8 cellular contexts compared by ENCODE assay signal in genomic region chr5:139668064-139668880, GRCh38. TPM values are rescaled to one million over a fixed set of nuclear protein-coding genes. Genes with fewer than 3 reads are reported as not detected.
A peak's percentile ranks its signal among the peaks of the same experiment; 100 is the strongest.
DNase-seq lines count a peak whose midpoint lies in the region; ATAC-seq and TF ChIP-seq lines count a peak whose summit lies in the region.

No MANE protein-coding gene starts in this region.

- H3K9me3 Mint-ChIP-seq in activated CD4-positive, alpha-beta T cell treated with anti-CD3 and anti-CD28 coated beads, Interleukin-2, amount 10 ng/mL, durations not matched to agents 24 days and 14 days = no peaks in the 10 kb centered on the region
- H3K9me3 Mint-ChIP-seq in endothelial cell (ENCODE audit: unreplicated experiment) = no peaks in the 10 kb centered on the region
- H3K9me3 Mint-ChIP-seq in naive thymus-derived CD4-positive, alpha-beta T cell = no peaks in the 10 kb centered on the region

- POLR2A ChIA-PET in HEK293 (lab: Yijun Ruan, JAX) = interaction anchor here (0.9 to 1.2 kb wide), 2 partner anchors 8 to 77 kb away, joined by 3 to 5 read pairs; no protein-coding TSS in a partner anchor
- POLR2A ChIA-PET in naive thymus-derived CD4-positive, alpha-beta T cell (lab: Charles Lee) = no interaction called here

- peak overlapping the region; percentile 20 for H3K27ac Mint-ChIP-seq in activated CD4-positive, alpha-beta T cell treated with anti-CD3 and anti-CD28 coated beads, Interleukin-2, amount 10 ng/mL, durations not matched to agents 24 days and 14 days
- H3K27ac Mint-ChIP-seq in endothelial cell (ENCODE audit: unreplicated experiment) = no peak overlapping the region
- H3K27ac Mint-ChIP-seq in naive thymus-derived CD4-positive, alpha-beta T cell = peak overlapping the region in 2 of 9 donors; percentile 31 to 89

- intact Hi-C loops in activated CD4-positive, alpha-beta T cell treated with anti-CD3 and anti-CD28 coated beads, Interleukin-2, amount 10 ng/mL, durations not matched to agents 24 days and 14 days (cut with micrococcal nuclease) = loop anchor here (2.0 kb wide), 2 partner anchors 19 to 31 kb away; partner anchors contain the start of gene CXXC5
- intact Hi-C loops in naive thymus-derived CD4-positive, alpha-beta T cell (cut with micrococcal nuclease) = loop anchor here (2.0 to 5.0 kb wide), 5 partner anchors 17 to 79 kb away; partner anchors contain the start of gene CXXC5 (in 1 of the 2)
- intact Hi-C loops in aorta (cut with DNase I) = no loop called here

- DNase-seq in AG10803 (ENCODE audit: low read depth) (peak; percentile 54), endothelial cell (ENCODE audit: low spot score) (peak; percentile 54), aorta (no peak)
- DNase-seq in activated CD4-positive, alpha-beta T cell treated with anti-CD3 and anti-CD28 coated beads, Interleukin-2, amount 10 ng/mL, durations not matched to agents 24 days and 14 days = peak; percentile 80
- DNase-seq in naive thymus-derived CD4-positive, alpha-beta T cell = peak in 4 of 9 donors; percentile 21 to 48 (median 25)

- peak overlapping the region; percentile 53 for H3K4me3 ChIP-seq in AG10803 (ENCODE audit: low read length)
- H3K4me3 ChIP-seq in HEK293 (ENCODE audit: low read depth, low read length) = peak overlapping the region; percentile 7
- peak overlapping the region; percentile 46 for H3K4me3 ChIP-seq in naive thymus-derived CD4-positive, alpha-beta T cell (ENCODE audit: low read length)
- H3K4me3 ChIP-seq in aorta (ENCODE audit: low read length in 2 of 2) = no peak overlapping the region

- no peaks in the 10 kb centered on the region for H3K27me3 Mint-ChIP-seq in activated CD4-positive, alpha-beta T cell treated with anti-CD3 and anti-CD28 coated beads, Interleukin-2, amount 10 ng/mL, durations not matched to agents 24 days and 14 days
- H3K27me3 Mint-ChIP-seq in endothelial cell (ENCODE audit: unreplicated experiment) = peaks cover 19% of the 10 kb centered on the region
- H3K27me3 Mint-ChIP-seq in naive thymus-derived CD4-positive, alpha-beta T cell = peaks cover 0 to 4% (median 3%) of the 10 kb centered on the region in 5 donors

- no peaks in the 10 kb centered on the region for H3K36me3 ChIP-seq in HEK293 (ENCODE audit: control insufficient read depth in 2 of 2, insufficient read depth in 1 of 2, low read length in 2 of 2)
- no peaks in the 10 kb centered on the region for H3K36me3 ChIP-seq in naive thymus-derived CD4-positive, alpha-beta T cell (ENCODE audit: control insufficient read depth in 2 of 3, insufficient read depth in 3 of 3, low read length in 3 of 3)
- H3K36me3 ChIP-seq in aorta (ENCODE audit: control insufficient read depth in 1 of 2, insufficient read depth in 2 of 2, low read length in 1 of 2) = no peaks in the 10 kb centered on the region

- CTCF ChIA-PET in HEK293 (lab: Yijun Ruan, JAX) = interaction anchor here (0.6 to 4.1 kb wide), 4 partner anchors 20 to 98 kb away, joined by 3 to 26 read pairs (median 3); partner anchors contain the start of gene CXXC5
- CTCF ChIA-PET in naive thymus-derived CD4-positive, alpha-beta T cell (lab: Charles Lee) = interaction anchor here (0.6 to 1.8 kb wide), 2 partner anchors 32 to 34 kb away, joined by 6 read pairs; no protein-coding TSS in a partner anchor

- TF ChIP-seq CTCF in AG10803 (conservative IDR thresholded peaks at IDR 0.05; ENCODE audit: low read length) = no peak
- TF ChIP-seq CTCF in HEK293 (tag by site-specific recombination; IDR thresholded peaks at IDR 0.05) = no peak
- no peak for TF ChIP-seq CTCF in endothelial cell (IDR thresholded peaks at IDR 0.05; ENCODE audit: unreplicated experiment)

- H3K4me1 Mint-ChIP-seq in activated CD4-positive, alpha-beta T cell treated with anti-CD3 and anti-CD28 coated beads, Interleukin-2, amount 10 ng/mL, durations not matched to agents 24 days and 14 days = peaks cover 33% of the 10 kb centered on the region
- H3K4me1 Mint-ChIP-seq in endothelial cell (ENCODE audit: unreplicated experiment) = peaks cover 29% of the 10 kb centered on the region
- peaks cover 7 to 51% (median 34%) of the 10 kb centered on the region in 7 donors for H3K4me1 Mint-ChIP-seq in naive thymus-derived CD4-positive, alpha-beta T cell

- H3K9me3 ChIP-seq in HEK293 (ENCODE audit: control insufficient read depth, insufficient read depth, low read depth, low read length) = no peaks in the 10 kb centered on the region
- H3K9me3 ChIP-seq in naive thymus-derived CD4-positive, alpha-beta T cell (ENCODE audit: control insufficient read depth in 2 of 3, low read length in 3 of 3) = no peaks in the 10 kb centered on the region
- no peaks in the 10 kb centered on the region for H3K9me3 ChIP-seq in aorta (ENCODE audit: control insufficient read depth, low read length)

- H3K27ac ChIP-seq in HEK293 (ENCODE audit: extremely low read depth, low read depth, low read length) = peak overlapping the region; percentile 55
- peak overlapping the region; percentile 46 for H3K27ac ChIP-seq in naive thymus-derived CD4-positive, alpha-beta T cell (ENCODE audit: low read depth, low read length)
- peak overlapping the region; percentile 92 to 93 for H3K27ac ChIP-seq in aorta (ENCODE audit: low read depth in 1 of 2, low read length in 2 of 2)

- H3K4me3 Mint-ChIP-seq in activated CD4-positive, alpha-beta T cell treated with anti-CD3 and anti-CD28 coated beads, Interleukin-2, amount 10 ng/mL, durations not matched to agents 24 days and 14 days = peak overlapping the region; percentile 73
- H3K4me3 Mint-ChIP-seq in endothelial cell (ENCODE audit: unreplicated experiment) = no peak overlapping the region
- peak overlapping the region; percentile 60 to 86 (median 78) for H3K4me3 Mint-ChIP-seq in naive thymus-derived CD4-positive, alpha-beta T cell

- WGBS in aorta, 2 donors = 1 to 2% methylated on average over 54 to 55 of the region's 55 CpGs

- peaks cover 0 to 3% of the 10 kb centered on the region in 2 donors for H3K27me3 ChIP-seq in naive thymus-derived CD4-positive, alpha-beta T cell (ENCODE audit: control insufficient read depth in 2 of 2, insufficient read depth in 2 of 2, low read length in 2 of 2)
- no peaks in the 10 kb centered on the region for H3K27me3 ChIP-seq in aorta (ENCODE audit: control insufficient read depth in 1 of 2, insufficient read depth in 2 of 2, low read length in 1 of 2)

- no peaks in the 10 kb centered on the region for H3K36me3 Mint-ChIP-seq in activated CD4-positive, alpha-beta T cell treated with anti-CD3 and anti-CD28 coated beads, Interleukin-2, amount 10 ng/mL, durations not matched to agents 24 days and 14 days (ENCODE audit: low read depth)
- no peaks in the 10 kb centered on the region for H3K36me3 Mint-ChIP-seq in endothelial cell (ENCODE audit: low read depth, unreplicated experiment)
- H3K36me3 Mint-ChIP-seq in naive thymus-derived CD4-positive, alpha-beta T cell = no peaks in the 10 kb centered on the region

- H3K4me1 ChIP-seq in HEK293 (ENCODE audit: control insufficient read depth, insufficient read depth, low read length) (peaks cover 4% of the 10 kb centered on the region; the same call in 1 of the 2 replicates), aorta (ENCODE audit: control insufficient read depth in 1 of 2, insufficient read depth in 2 of 2, low read length in 2 of 2) (peaks cover 0 to 6% of the 10 kb centered on the region in 2 donors)
- peaks cover 36% of the 10 kb centered on the region in 2 donors for H3K4me1 ChIP-seq in naive thymus-derived CD4-positive, alpha-beta T cell (ENCODE audit: control insufficient read depth in 2 of 2, insufficient read depth in 2 of 2, low read length in 2 of 2)

- peak; percentile 14 for ATAC-seq in naive thymus-derived CD4-positive, alpha-beta T cell
- ATAC-seq in aorta (ENCODE audit: low FRiP score) (peak; percentile 58), GM21529 (IDR thresholded peaks at IDR 0.05; ENCODE audit: unreplicated experiment) (no peak), HG02759 (IDR thresholded peaks at IDR 0.05; ENCODE audit: unreplicated experiment) (no peak)

TF ChIP-seq in HEK293, 187 proteins besides CTCF, POLR2A, EP300 and RAD21 (continues in another document):
- TF ChIP-seq ZBTB49 (tag by site-specific recombination; IDR thresholded peaks at IDR 0.05; ENCODE audit: low read depth) (no peak), ZNF266 (tag by site-specific recombination; IDR thresholded peaks at IDR 0.05; ENCODE audit: low read depth) (no peak), INSM2 (tag by site-specific recombination; IDR thresholded peaks at IDR 0.05) (no peak)

RNA-seq across cellular contexts. Expression of gene CXXC5, which starts 20.1 kb away (rescaled TPM):
- total RNA-seq in activated CD4-positive, alpha-beta T cell treated with anti-CD3 and anti-CD28 coated beads, Interleukin-2, amount 10 ng/mL, durations not matched to agents 24 days and 14 days = 1.2 and 1.9 TPM in 2 replicates
- total RNA-seq in endothelial cell (ENCODE audit: unreplicated experiment) (37.3 TPM), aorta (10 to 100 TPM; 40.0 to 75.8 TPM)
- 10 to 100 TPM in 1 of 5 experiments, 1 to 10 TPM in 3, under 1 TPM in 1; 0.73 to 21.4 (median 3.5) TPM for total RNA-seq in naive thymus-derived CD4-positive, alpha-beta T cell
- 1 to 10 TPM; 1.7 to 2.2 TPM for polyA plus RNA-seq in naive thymus-derived CD4-positive, alpha-beta T cell
- polyA plus RNA-seq in aorta = 10 to 100 TPM; 21.2 to 31.5 TPM

Comparison
In these comparisons a context has a peak if more than half of its experiments do, and no peak if none do; other contexts are left out.
1. DNase-seq: peak in AG10803 (single experiment), activated CD4-positive, alpha-beta T cell treated with anti-CD3 and anti-CD28 coated beads, Interleukin-2, amount 10 ng/mL, durations not matched to agents 24 days and 14 days (single experiment) and endothelial cell (single experiment); none in aorta (0 of 2).
2. H3K4me3 ChIP-seq: peak in AG10803 (single experiment), HEK293 (single experiment) and naive thymus-derived CD4-positive, alpha-beta T cell (single experiment); none in aorta (0 of 2).
3. ATAC-seq: peak in naive thymus-derived CD4-positive, alpha-beta T cell (single experiment) and aorta (single experiment); none in GM21529 (single experiment) and HG02759 (single experiment).
4. intact Hi-C loops: an anchor here in activated CD4-positive, alpha-beta T cell treated with anti-CD3 and anti-CD28 coated beads, Interleukin-2, amount 10 ng/mL, durations not matched to agents 24 days and 14 days (2.0 kb wide) and naive thymus-derived CD4-positive, alpha-beta T cell (2.0 to 5.0 kb wide); none called in aorta.
5. Peak in every context shown above with its lines, with median percentiles within 50 percentile points of each other: H3K27ac ChIP-seq.